In genomic region chr19:7679017-7679720, GRCh38 we compare ENCODE assay signal across 8 cellular contexts. TPM values are rescaled to one million over a fixed set of nuclear protein-coding genes. Genes with fewer than 3 reads are reported as not detected.
A peak's percentile ranks its signal among the peaks of the same experiment; 100 is the strongest.
DNase-seq lines count a peak whose midpoint lies in the region; ATAC-seq, FAIRE-seq and TF ChIP-seq lines count a peak whose summit lies in the region.

No MANE protein-coding gene starts in this region.

- CTCF ChIA-PET in activated CD4-positive, alpha-beta memory T cell treated with anti-CD3 and anti-CD28 coated beads, Interleukin-2, amount 10 ng/mL, durations not matched to agents 7 days and 5 days (lab: Charles Lee), result interaction anchor here (0.7 to 1.7 kb wide), 3 partner anchors 27 to 121 kb away, joined by 3 to 5 read pairs (median 4); no protein-coding TSS in a partner anchor

- no peaks in the 10 kb centered on the region for H3K36me3 ChIP-seq in kidney (ENCODE audit: control insufficient read depth in 1 of 2, insufficient read depth in 2 of 2, low read length in 2 of 2)
- H3K36me3 ChIP-seq in heart right ventricle, result peaks cover 0 to 22% (median 6%) of the 10 kb centered on the region in 9 donors

- peaks cover 50% of the 10 kb centered on the region for H3K4me1 Mint-ChIP-seq in activated CD4-positive, alpha-beta memory T cell treated with anti-CD3 and anti-CD28 coated beads, Interleukin-2, amount 10 ng/mL, durations not matched to agents 7 days and 5 days
- H3K4me1 Mint-ChIP-seq in stimulated activated naive B cell treated with anti-CD40 and anti-IgM and Interleukin-4, amounts not matched to agents 10 μg/mL and 1 μg/mL and 100 μg/mL, for 72 hours, result peaks cover 47 to 75% of the 10 kb centered on the region in 2 donors

- H3K9me3 ChIP-seq in kidney (ENCODE audit: control insufficient read depth in 1 of 2, low read length in 2 of 2) (peaks cover 0 to 2% of the 10 kb centered on the region in 2 donors), heart right ventricle (peaks cover 0 to 2% (median 0%) of the 10 kb centered on the region in 11 donors)

- 56 to 60% methylated on average over 26 of the region's 26 CpGs for WGBS in heart right ventricle, 2 donors

- intact Hi-C loops in kidney (cut with DNase I) (no loop called here), heart right ventricle (cut with DNase I) (loop anchor here in 4 of 10 donors (5.0 to 10.0 kb wide), 4 partner anchors 112 to 574 kb away; no protein-coding TSS in a partner anchor)

- in situ Hi-C loops in GM13976 (cut with MboI; ENCODE audit: low sequenced_read_pairs, unreplicated experiment), result no loop called here

- no peak overlapping the region for H3K4me3 ChIP-seq in kidney (ENCODE audit: low read length in 2 of 2)
- peak overlapping the region in 1 of 10 donors; percentile 100 for H3K4me3 ChIP-seq in heart right ventricle

- H3K9me3 Mint-ChIP-seq in activated CD4-positive, alpha-beta memory T cell treated with anti-CD3 and anti-CD28 coated beads, Interleukin-2, amount 10 ng/mL, durations not matched to agents 7 days and 5 days, result peaks cover 4% of the 10 kb centered on the region
- no peaks in the 10 kb centered on the region for H3K9me3 Mint-ChIP-seq in stimulated activated naive B cell treated with anti-CD40 and anti-IgM and Interleukin-4, amounts not matched to agents 10 μg/mL and 1 μg/mL and 100 μg/mL, for 72 hours

- POLR2A ChIA-PET in activated CD4-positive, alpha-beta memory T cell treated with anti-CD3 and anti-CD28 coated beads, Interleukin-2, amount 10 ng/mL, durations not matched to agents 7 days and 5 days (lab: Charles Lee), result interaction anchor here (0.8 kb wide), 1 partner anchor 50 kb away, joined by 3 read pairs; the partner anchor contains the start of genes PET100 and XAB2

- H3K27ac Mint-ChIP-seq in activated CD4-positive, alpha-beta memory T cell treated with anti-CD3 and anti-CD28 coated beads, Interleukin-2, amount 10 ng/mL, durations not matched to agents 7 days and 5 days, result peak overlapping the region; percentile 44
- peak overlapping the region; percentile 93 for H3K27ac Mint-ChIP-seq in stimulated activated naive B cell treated with anti-CD40 and anti-IgM and Interleukin-4, amounts not matched to agents 10 μg/mL and 1 μg/mL and 100 μg/mL, for 72 hours

- peak; percentile 63 for TF ChIP-seq CTCF in GM13976 (IDR thresholded peaks at IDR 0.05; ENCODE audit: borderline replicate concordance, control extremely low read depth, extremely low read depth, insufficient read depth, missing control alignments)
- peak; percentile 14 for TF ChIP-seq CTCF in kidney (IDR thresholded peaks at IDR 0.05; ENCODE audit: borderline replicate concordance, extremely low read depth, insufficient read depth)
- peak in 1 of 9 donors; percentile 25 for TF ChIP-seq CTCF in heart right ventricle (IDR thresholded peaks at IDR 0.05)

- peaks cover 0 to 8% of the 10 kb centered on the region in 2 donors for H3K4me1 ChIP-seq in kidney (ENCODE audit: control insufficient read depth in 1 of 2, insufficient read depth in 1 of 2, low read depth in 1 of 2, low read length in 2 of 2)
- peaks cover 0 to 47% (median 13%) of the 10 kb centered on the region in 9 donors for H3K4me1 ChIP-seq in heart right ventricle

- peaks cover 0 to 36% (median 15%) of the 10 kb centered on the region in 7 donors for H3K27me3 ChIP-seq in heart right ventricle

- peak; percentile 82 for DNase-seq in GM13976 (ENCODE audit: low spot score)
- DNase-seq in NCI-H1694 treated with DMSO at 0.1 percent for 48 hours (lab: John Stamatoyannopoulos, UW), result peak; percentile 9
- peak; percentile 71 for DNase-seq in activated CD4-positive, alpha-beta memory T cell treated with anti-CD3 and anti-CD28 coated beads, Interleukin-2, amount 10 ng/mL, durations not matched to agents 7 days and 5 days
- no peak for DNase-seq in kidney
- peak; percentile 74 for DNase-seq in stimulated activated naive B cell treated with anti-CD40 and anti-IgM and Interleukin-4, amounts not matched to agents 10 μg/mL and 1 μg/mL and 100 μg/mL, for 72 hours
- no peak for DNase-seq in RKO (ENCODE audit: low spot score)
- no peak for DNase-seq in heart right ventricle

- H3K4me3 Mint-ChIP-seq in activated CD4-positive, alpha-beta memory T cell treated with anti-CD3 and anti-CD28 coated beads, Interleukin-2, amount 10 ng/mL, durations not matched to agents 7 days and 5 days, result peak overlapping the region; percentile 88
- peak overlapping the region; percentile 39 to 69 for H3K4me3 Mint-ChIP-seq in stimulated activated naive B cell treated with anti-CD40 and anti-IgM and Interleukin-4, amounts not matched to agents 10 μg/mL and 1 μg/mL and 100 μg/mL, for 72 hours

- peak; percentile 67 to 72 for ATAC-seq in stimulated activated naive B cell treated with anti-CD40 and anti-IgM and Interleukin-4, amounts not matched to agents 10 μg/mL and 1 μg/mL and 100 μg/mL, for 72 hours (replicated peaks)
- ATAC-seq in heart right ventricle, result no peak
- no peak for ATAC-seq in GM21619 (IDR thresholded peaks at IDR 0.05; ENCODE audit: unreplicated experiment)

- H3K27me3 Mint-ChIP-seq in activated CD4-positive, alpha-beta memory T cell treated with anti-CD3 and anti-CD28 coated beads, Interleukin-2, amount 10 ng/mL, durations not matched to agents 7 days and 5 days, result peaks cover 35% of the 10 kb centered on the region
- H3K27me3 Mint-ChIP-seq in stimulated activated naive B cell treated with anti-CD40 and anti-IgM and Interleukin-4, amounts not matched to agents 10 μg/mL and 1 μg/mL and 100 μg/mL, for 72 hours, result peaks cover 18 to 20% of the 10 kb centered on the region in 2 donors

- H3K36me3 Mint-ChIP-seq in activated CD4-positive, alpha-beta memory T cell treated with anti-CD3 and anti-CD28 coated beads, Interleukin-2, amount 10 ng/mL, durations not matched to agents 7 days and 5 days (ENCODE audit: low read depth), result peaks cover 10% of the 10 kb centered on the region
- peaks cover 21 to 26% of the 10 kb centered on the region in 2 donors for H3K36me3 Mint-ChIP-seq in stimulated activated naive B cell treated with anti-CD40 and anti-IgM and Interleukin-4, amounts not matched to agents 10 μg/mL and 1 μg/mL and 100 μg/mL, for 72 hours

- H3K9ac ChIP-seq in kidney (ENCODE audit: low read length in 2 of 2), result no peak overlapping the region

- H3K27ac ChIP-seq in kidney (ENCODE audit: low read depth in 2 of 2, low read length in 2 of 2) (no peak overlapping the region), heart right ventricle (peak overlapping the region in 1 of 10 donors; percentile 99)

- FAIRE-seq in kidney (lab: Jason Lieb, UNC), result no peak

RNA-seq across cellular contexts. Expression of gene TRAPPC5, which starts 1.5 kb away (rescaled TPM):
- 10 to 100 TPM; 92.5 to 94.7 TPM for total RNA-seq in activated CD4-positive, alpha-beta memory T cell treated with anti-CD3 and anti-CD28 coated beads, Interleukin-2, amount 10 ng/mL, durations not matched to agents 7 days and 5 days
- 82.6 TPM for total RNA-seq in kidney
- polyA plus RNA-seq in kidney (ENCODE audit: insufficient read depth, low read depth, low replicate concordance), result 222 TPM
- total RNA-seq in heart right ventricle, result 100 to 1,000 TPM in 3 of 10 donors, 10 to 100 TPM in 7; 75.3 to 132 (median 86.0) TPM
- 100 to 1,000 TPM; 149 to 388 TPM for polyA plus RNA-seq in heart right ventricle

RNA-seq across cellular contexts. Expression of gene MCEMP1, which starts 2.3 kb away (rescaled TPM):
- not detected for total RNA-seq in activated CD4-positive, alpha-beta memory T cell treated with anti-CD3 and anti-CD28 coated beads, Interleukin-2, amount 10 ng/mL, durations not matched to agents 7 days and 5 days
- total RNA-seq in kidney (0.38 TPM), heart right ventricle (1 to 10 TPM in 1 of 10 donors, under 1 TPM in 5, not detected in 4; 0.17 to 1.2 (median 0.25) TPM)
- polyA plus RNA-seq in kidney (ENCODE audit: insufficient read depth, low read depth, low replicate concordance) (0.28 TPM), heart right ventricle (under 1 TPM in 1 of 2 donors, not detected in 1; 0.71 TPM)

RNA-seq across cellular contexts. Expression of gene RETN, which starts 10.3 kb away (rescaled TPM):
- not detected for total RNA-seq in activated CD4-positive, alpha-beta memory T cell treated with anti-CD3 and anti-CD28 coated beads, Interleukin-2, amount 10 ng/mL, durations not matched to agents 7 days and 5 days
- 1.1 TPM for total RNA-seq in kidney
- not detected for polyA plus RNA-seq in kidney (ENCODE audit: insufficient read depth, low read depth, low replicate concordance)
- total RNA-seq in heart right ventricle, result under 1 TPM in 2 of 10 donors, not detected in 8; 0.51 to 0.76 TPM
- 10 to 100 TPM in 1 of 2 donors, 1 to 10 TPM in 1; 8.5 to 12.6 TPM for polyA plus RNA-seq in heart right ventricle

RNA-seq across cellular contexts. Expression of gene FCER2, which starts 22.8 kb away (rescaled TPM):
- under 1 TPM; 0.60 to 0.95 TPM for total RNA-seq in activated CD4-positive, alpha-beta memory T cell treated with anti-CD3 and anti-CD28 coated beads, Interleukin-2, amount 10 ng/mL, durations not matched to agents 7 days and 5 days
- total RNA-seq in kidney, result 1.0 TPM
- not detected for polyA plus RNA-seq in kidney (ENCODE audit: insufficient read depth, low read depth, low replicate concordance)
- 1 to 10 TPM in 1 of 10 donors, under 1 TPM in 4, not detected in 5; 0.21 to 1.0 (median 0.44) TPM for total RNA-seq in heart right ventricle
- polyA plus RNA-seq in heart right ventricle, result under 1 TPM; 0.13 to 0.44 TPM

RNA-seq across cellular contexts. Expression of gene STXBP2, which starts 42.3 kb away (rescaled TPM):
- 100 to 1,000 TPM; 169 to 171 TPM for total RNA-seq in activated CD4-positive, alpha-beta memory T cell treated with anti-CD3 and anti-CD28 coated beads, Interleukin-2, amount 10 ng/mL, durations not matched to agents 7 days and 5 days
- total RNA-seq in kidney (136 TPM), heart right ventricle (10 to 100 TPM in 2 of 10 donors, 1 to 10 TPM in 8; 1.6 to 19.6 (median 2.5) TPM)
- polyA plus RNA-seq in kidney (ENCODE audit: insufficient read depth, low read depth, low replicate concordance) (74.8 TPM), heart right ventricle (1 to 10 TPM; 6.0 to 6.7 TPM)

Comparison
In these comparisons a context has a peak if more than half of its experiments do, and no peak if none do; other contexts are left out.
1. DNase-seq: peak in GM13976 (single experiment), NCI-H1694 treated with DMSO at 0.1 percent for 48 hours (single experiment), activated CD4-positive, alpha-beta memory T cell treated with anti-CD3 and anti-CD28 coated beads, Interleukin-2, amount 10 ng/mL, durations not matched to agents 7 days and 5 days (single experiment) and stimulated activated naive B cell treated with anti-CD40 and anti-IgM and Interleukin-4, amounts not matched to agents 10 μg/mL and 1 μg/mL and 100 μg/mL, for 72 hours (single experiment); none in kidney (single experiment), RKO (single experiment) and heart right ventricle (0 of 2).
2. ATAC-seq: peak in stimulated activated naive B cell treated with anti-CD40 and anti-IgM and Interleukin-4, amounts not matched to agents 10 μg/mL and 1 μg/mL and 100 μg/mL, for 72 hours (2 of 2); none in heart right ventricle (0 of 8) and GM21619 (single experiment).